15 cellular contexts compared by ENCODE assay signal in genomic region chr13:33218020-33218419, GRCh38.
DNase-seq lines count a peak whose midpoint lies in the region; ATAC-seq and TF ChIP-seq lines count a peak whose summit lies in the region.
"Had no signal": no experiment of that assay in that cellular context is flagged by ENCODE, and none has a peak within 500 bp of the region (broad histone marks: within the 10 kb centered on the region; RNA-seq: fewer than 3 reads in every experiment).

No MANE protein-coding gene starts in this region.

- H3K36me3 Mint-ChIP-seq in activated naive CD4-positive, alpha-beta T cell treated with anti-CD3 and anti-CD28 coated beads, Interleukin-2, amount 10 ng/mL, durations not matched to agents 7 days and 5 days = no peaks in the 10 kb centered on the region

- no peak overlapping the region for H3K4me3 Mint-ChIP-seq in activated naive CD4-positive, alpha-beta T cell treated with anti-CD3 and anti-CD28 coated beads, Interleukin-2, amount 10 ng/mL, durations not matched to agents 7 days and 5 days

- H3K9me3 ChIP-seq in RWPE2 (ENCODE audit: severe bottlenecking) (no peaks in the 10 kb centered on the region), esophagus squamous epithelium (no peaks in the 10 kb centered on the region), parathyroid adenoma (ENCODE audit: control insufficient read depth, low read length) (no peaks in the 10 kb centered on the region), tibial artery (no peaks in the 10 kb centered on the region)
- H3K9me3 ChIP-seq: neutrophil had no signal

- H3K27ac ChIP-seq in RWPE2 (ENCODE audit: poor library complexity, severe bottlenecking) (peak overlapping the region; percentile 68), esophagus squamous epithelium (peak overlapping the region in 3 of 4 donors; percentile 49 to 66 (median 50)), parathyroid adenoma (no peak overlapping the region), tibial artery (no peak overlapping the region)
- H3K27ac ChIP-seq: neutrophil had no signal

- intact Hi-C loops in esophagus squamous epithelium (cut with DNase I) (no loop called here), tibial artery (cut with DNase I; ENCODE audit: low total_unique reads) (no loop called here)

- H3K27ac Mint-ChIP-seq in activated naive CD4-positive, alpha-beta T cell treated with anti-CD3 and anti-CD28 coated beads, Interleukin-2, amount 10 ng/mL, durations not matched to agents 7 days and 5 days = no peak overlapping the region

- TF ChIP-seq CTCF in RWPE2 (IDR thresholded peaks at IDR 0.05; ENCODE audit: poor library complexity, severe bottlenecking) (no peak), esophagus squamous epithelium (IDR thresholded peaks at IDR 0.05) (no peak), parathyroid adenoma (IDR thresholded peaks at IDR 0.05) (no peak), tibial artery (IDR thresholded peaks at IDR 0.05) (no peak)

- WGBS in esophagus squamous epithelium, 2 donors = 63 to 73% methylated on average over 4 of the region's 4 CpGs

- peaks cover 2% of the 10 kb centered on the region for H3K79me2 ChIP-seq in parathyroid adenoma

- peak; percentile 27 for DNase-seq in GM03348 (ENCODE audit: low spot score)
- DNase-seq in RWPE2 (ENCODE audit: low spot score) = no peak
- DNase-seq in esophagus squamous epithelium (lab: John Stamatoyannopoulos, UW) = no peak
- no peak for DNase-seq in HUDEP-2 (lab: John Stamatoyannopoulos, UW; ENCODE audit: unreplicated experiment in 76 of 76)
- no peak for DNase-seq in GOT3 (lab: John Stamatoyannopoulos, UW)
- DNase-seq in activated naive CD4-positive, alpha-beta T cell treated with anti-CD3 and anti-CD28 coated beads, Interleukin-2, amount 10 ng/mL, durations not matched to agents 7 days and 5 days = no peak
- DNase-seq in tibial artery = no peak
- DNase-seq: activated CD4-positive, CD25-positive, alpha-beta regulatory T cell; activated T-cell treated with anti-CD3 and anti-CD28 coated beads, Interleukin-2, amount 50 U/mL, for 48 hours; C1 segment of cervical spinal cord; NCI-H1105; NCI-H510A; SHP77 had no signal

- no peak overlapping the region for H2AFZ ChIP-seq in parathyroid adenoma

- H3K4me3 ChIP-seq in RWPE2 (ENCODE audit: severe bottlenecking) = no peak overlapping the region
- H3K4me3 ChIP-seq in esophagus squamous epithelium = no peak overlapping the region
- no peak overlapping the region for H3K4me3 ChIP-seq in parathyroid adenoma (ENCODE audit: low read depth, low read length)
- no peak overlapping the region for H3K4me3 ChIP-seq in tibial artery

- H3K27me3 Mint-ChIP-seq in activated naive CD4-positive, alpha-beta T cell treated with anti-CD3 and anti-CD28 coated beads, Interleukin-2, amount 10 ng/mL, durations not matched to agents 7 days and 5 days = peaks cover 3% of the 10 kb centered on the region

- H3K27me3 ChIP-seq in RWPE2 (ENCODE audit: insufficient read depth, poor library complexity, severe bottlenecking) = no peaks in the 10 kb centered on the region
- H3K27me3 ChIP-seq in esophagus squamous epithelium = no peaks in the 10 kb centered on the region
- no peaks in the 10 kb centered on the region for H3K27me3 ChIP-seq in parathyroid adenoma (ENCODE audit: control insufficient read depth, insufficient read depth, low read length)
- H3K27me3 ChIP-seq in tibial artery = no peaks in the 10 kb centered on the region
- H3K27me3 ChIP-seq: neutrophil had no signal

- TF ChIP-seq POLR2A in esophagus squamous epithelium (IDR thresholded peaks at IDR 0.05) = no peak

- H3K36me3 ChIP-seq in RWPE2 (ENCODE audit: low read depth) (peaks cover 11% of the 10 kb centered on the region), esophagus squamous epithelium (no peaks in the 10 kb centered on the region), parathyroid adenoma (ENCODE audit: control insufficient read depth, insufficient read depth, low read length) (no peaks in the 10 kb centered on the region), tibial artery (no peaks in the 10 kb centered on the region)
- H3K36me3 ChIP-seq: neutrophil had no signal

- H3K4me1 ChIP-seq in RWPE2 (ENCODE audit: insufficient read depth, poor library complexity, severe bottlenecking) (peaks cover 47% of the 10 kb centered on the region), esophagus squamous epithelium (peaks cover 11 to 67% (median 17%) of the 10 kb centered on the region in 3 donors), parathyroid adenoma (peaks cover 13% of the 10 kb centered on the region), tibial artery (peaks cover 0 to 40% (median 26%) of the 10 kb centered on the region in 4 donors)

- H3K9me3 Mint-ChIP-seq in activated naive CD4-positive, alpha-beta T cell treated with anti-CD3 and anti-CD28 coated beads, Interleukin-2, amount 10 ng/mL, durations not matched to agents 7 days and 5 days = no peaks in the 10 kb centered on the region

- CTCF ChIA-PET in activated naive CD4-positive, alpha-beta T cell treated with anti-CD3 and anti-CD28 coated beads, Interleukin-2, amount 10 ng/mL, durations not matched to agents 7 days and 5 days (lab: Charles Lee) = no interaction called here

- H3K4me2 ChIP-seq in parathyroid adenoma (ENCODE audit: low read length) = peak overlapping the region; percentile 10

- H3K4me1 Mint-ChIP-seq in activated naive CD4-positive, alpha-beta T cell treated with anti-CD3 and anti-CD28 coated beads, Interleukin-2, amount 10 ng/mL, durations not matched to agents 7 days and 5 days = no peaks in the 10 kb centered on the region

- ATAC-seq in RWPE2 (ENCODE audit: low read depth) = peak; percentile 86

- H3K9ac ChIP-seq in parathyroid adenoma = no peak overlapping the region

Comparison
In these comparisons a context has a peak if more than half of its experiments do, and no peak if none do; other contexts are left out.
1. H3K27ac ChIP-seq: peak in RWPE2 (single experiment) and esophagus squamous epithelium (3 of 4); none in parathyroid adenoma (single experiment) and tibial artery (0 of 2).